ENCODE assay signal across 8 cellular contexts in the genomic region with DNA sequence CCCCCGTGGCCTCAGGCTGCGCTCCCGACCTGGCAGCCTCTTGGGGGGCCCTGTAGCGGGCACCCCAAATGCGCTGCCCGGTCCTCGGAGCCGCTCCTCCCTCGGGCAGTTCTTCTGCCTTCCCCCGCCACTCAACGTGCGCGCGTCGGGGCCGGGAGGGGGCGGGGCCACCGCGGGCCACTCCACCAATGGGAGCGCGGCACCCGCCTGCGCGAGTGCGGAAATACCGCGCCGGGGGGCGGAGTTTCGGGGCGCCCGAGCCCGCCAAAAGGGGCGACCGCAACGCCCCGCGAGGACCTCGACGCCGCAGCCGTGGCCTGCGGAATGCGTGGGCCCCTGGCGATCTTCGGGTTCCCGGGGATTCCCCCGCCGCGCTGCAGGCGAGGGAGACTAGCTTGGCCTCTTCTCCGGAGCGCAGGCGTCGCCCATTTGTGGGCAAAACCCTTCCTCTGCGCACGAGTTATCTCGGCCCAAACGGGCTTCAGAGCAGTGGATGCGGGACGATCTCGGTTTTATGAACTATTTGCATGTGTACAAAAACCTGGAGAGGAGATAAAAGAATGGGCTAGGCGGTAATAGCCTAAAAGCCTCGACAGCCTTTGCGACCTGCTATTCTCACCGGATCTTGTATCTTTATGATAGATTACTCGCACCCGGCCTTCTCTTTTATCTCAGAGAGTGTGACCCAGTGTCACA. TPM values are rescaled to one million over a fixed set of nuclear protein-coding genes. Genes with fewer than 3 reads are reported as not detected.
DNase-seq lines count a peak whose midpoint lies in the region; ATAC-seq and TF ChIP-seq lines count a peak whose summit lies in the region.

A gene with protein sequence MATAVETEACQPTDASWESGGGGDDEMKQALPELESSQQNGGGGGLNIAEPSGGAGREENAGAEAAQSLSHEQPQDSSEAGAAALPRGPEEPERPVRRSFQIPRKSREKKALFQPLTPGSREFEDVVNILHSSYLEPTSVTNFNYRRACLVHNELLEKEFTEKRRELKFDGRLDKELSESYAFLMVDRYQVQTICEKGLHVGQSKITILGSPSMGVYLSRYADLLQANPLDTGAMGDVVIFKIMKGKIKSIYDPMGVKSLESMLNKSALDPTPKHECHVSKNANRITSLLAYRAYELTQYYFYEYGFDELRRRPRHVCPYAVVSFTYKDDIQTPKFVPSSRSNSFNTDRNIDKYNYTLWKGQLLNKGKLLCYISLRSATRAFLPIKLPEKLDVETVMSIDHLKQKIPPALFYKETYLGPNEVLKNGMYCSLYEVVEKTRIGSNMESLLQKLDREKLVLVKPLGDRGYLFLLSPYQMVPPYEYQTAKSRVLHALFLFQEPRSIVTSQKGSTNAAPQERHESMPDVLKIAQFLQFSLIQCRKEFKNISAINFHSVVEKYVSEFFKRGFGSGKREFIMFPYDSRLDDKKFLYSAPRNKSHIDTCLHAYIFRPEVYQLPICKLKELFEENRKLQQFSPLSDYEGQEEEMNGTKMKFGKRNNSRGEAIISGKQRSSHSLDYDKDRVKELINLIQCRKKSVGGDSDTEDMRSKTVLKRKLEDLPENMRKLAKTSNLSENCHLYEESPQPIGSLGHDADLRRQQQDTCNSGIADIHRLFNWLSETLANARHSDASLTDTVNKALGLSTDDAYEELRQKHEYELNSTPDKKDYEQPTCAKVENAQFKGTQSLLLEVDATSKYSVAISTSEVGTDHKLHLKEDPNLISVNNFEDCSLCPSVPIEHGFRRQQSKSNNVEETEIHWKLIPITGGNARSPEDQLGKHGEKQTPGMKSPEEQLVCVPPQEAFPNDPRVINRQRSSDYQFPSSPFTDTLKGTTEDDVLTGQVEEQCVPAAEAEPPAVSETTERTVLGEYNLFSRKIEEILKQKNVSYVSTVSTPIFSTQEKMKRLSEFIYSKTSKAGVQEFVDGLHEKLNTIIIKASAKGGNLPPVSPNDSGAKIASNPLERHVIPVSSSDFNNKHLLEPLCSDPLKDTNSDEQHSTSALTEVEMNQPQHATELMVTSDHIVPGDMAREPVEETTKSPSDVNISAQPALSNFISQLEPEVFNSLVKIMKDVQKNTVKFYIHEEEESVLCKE (N-terminal part only) (minus strand): TSS at position 144 of the 696 bp plus-strand sequence. CDS start 259 bp downstream, outside the sequence.

- H3K27me3 ChIP-seq in BLaER1 treated with 17β-estradiol and CSF1 and Interleukin-3, amounts not matched to agents 10 nM and 100 nM, result no peaks in the 10 kb centered on the region
- H3K27me3 ChIP-seq in endodermal cell (ENCODE audit: control insufficient read depth, insufficient read depth, low read length, poor library complexity, severe bottlenecking), result no peaks in the 10 kb centered on the region

- H3K4me2 ChIP-seq in BLaER1 treated with 17β-estradiol and CSF1 and Interleukin-3, amounts not matched to agents 10 nM and 100 nM, result peak within 1 kb of the TSS; percentile 59 to 92 (median 83)

- ATAC-seq in GM19035 (IDR thresholded peaks at IDR 0.05; ENCODE audit: unreplicated experiment) (peak; percentile 79), HG03354 (IDR thresholded peaks at IDR 0.05; ENCODE audit: poor library complexity, severe bottlenecking, unreplicated experiment) (peak; percentile 80)

- peak within 1 kb of the TSS; percentile 98 for H3K27ac Mint-ChIP-seq in endodermal cell

- no peak for TF ChIP-seq CTCF in endodermal cell (conservative IDR thresholded peaks at IDR 0.05)

- H3K4me1 ChIP-seq in BLaER1 treated with 17β-estradiol and CSF1 and Interleukin-3, amounts not matched to agents 10 nM and 100 nM, result peaks cover 10 to 53% (median 20%) of the 10 kb centered on the region in 10 experiments; a peak in 19 of 20 replicates
- H3K4me1 ChIP-seq in endodermal cell (ENCODE audit: control insufficient read depth, insufficient read depth, low read length), result no peaks in the 10 kb centered on the region
- no peaks in the 10 kb centered on the region for H3K4me1 ChIP-seq in mesodermal cell (ENCODE audit: control insufficient read depth, insufficient read depth, low read length, poor library complexity, severe bottlenecking)

- H3K4me1 Mint-ChIP-seq in endodermal cell, result peaks cover 22% of the 10 kb centered on the region

- H3K4me3 ChIP-seq in BLaER1 treated with 17β-estradiol and CSF1 and Interleukin-3, amounts not matched to agents 10 nM and 100 nM, result peak within 1 kb of the TSS; percentile 71 to 90 (median 80)
- peak within 1 kb of the TSS; percentile 97 for H3K4me3 ChIP-seq in endodermal cell (ENCODE audit: low read length)
- H3K4me3 ChIP-seq in mesodermal cell (ENCODE audit: extremely low read depth, insufficient read depth, low read length, poor library complexity, severe bottlenecking), result peak within 1 kb of the TSS; percentile 84

- peaks cover 19 to 50% (median 37%) of the 10 kb centered on the region in 11 experiments; a peak in 21 of 22 replicates for H3K36me3 ChIP-seq in BLaER1 treated with 17β-estradiol and CSF1 and Interleukin-3, amounts not matched to agents 10 nM and 100 nM
- peaks cover 13% of the 10 kb centered on the region for H3K36me3 ChIP-seq in endodermal cell (ENCODE audit: control insufficient read depth, insufficient read depth, low read length)
- H3K36me3 ChIP-seq in mesodermal cell (ENCODE audit: control insufficient read depth, insufficient read depth, low read length), result peaks cover 19% of the 10 kb centered on the region

- H3K9me3 ChIP-seq in BLaER1 treated with 17β-estradiol and CSF1 and Interleukin-3, amounts not matched to agents 10 nM and 100 nM (replicated peaks in 1 of 11), result peaks cover 10 to 44% (median 35%) of the 10 kb centered on the region in 11 experiments
- peaks cover 9% of the 10 kb centered on the region for H3K9me3 ChIP-seq in endodermal cell (ENCODE audit: control insufficient read depth, low read length)
- peaks cover 11% of the 10 kb centered on the region for H3K9me3 ChIP-seq in mesodermal cell (ENCODE audit: control insufficient read depth, low read length)

- DNase-seq in NOMO-1 treated with DMSO at 0.1 percent for 48 hours (lab: John Stamatoyannopoulos, UW; ENCODE audit: unreplicated experiment), result peak; percentile 61
- DNase-seq in activated CD8-positive, alpha-beta memory T cell treated with anti-CD3 and anti-CD28 coated beads, Interleukin-2, amount 50 U/mL, for 24 hours (ENCODE audit: extremely low read depth), result peak; percentile 54
- peak; percentile 90 for DNase-seq in endodermal cell
- peak; percentile 81 for DNase-seq in stimulated activated CD8-positive, alpha-beta memory T cell treated with anti-CD3 and anti-CD28 coated beads, Interleukin-15, amount 100 ng/mL, for 24 hours (ENCODE audit: low read depth)

- H3K4me3 Mint-ChIP-seq in endodermal cell, result peak within 1 kb of the TSS; percentile 90

- peak within 1 kb of the TSS; percentile 98 to 100 (median 100) for H3K27ac ChIP-seq in BLaER1 treated with 17β-estradiol and CSF1 and Interleukin-3, amounts not matched to agents 10 nM and 100 nM
- H3K27ac ChIP-seq in endodermal cell (ENCODE audit: low read depth, low read length) (peak within 1 kb of the TSS; percentile 97), mesodermal cell (ENCODE audit: low read depth, low read length, severe bottlenecking) (peak within 1 kb of the TSS; percentile 99)

- peak within 1 kb of the TSS; percentile 96 to 100 (median 100) for H3K9ac ChIP-seq in BLaER1 treated with 17β-estradiol and CSF1 and Interleukin-3, amounts not matched to agents 10 nM and 100 nM
- H3K9ac ChIP-seq in endodermal cell (ENCODE audit: extremely low read depth, low read length, poor library complexity, severe bottlenecking), result peak within 1 kb of the TSS; percentile 95

- H3K36me3 Mint-ChIP-seq in endodermal cell (ENCODE audit: low read depth), result peaks cover 42% of the 10 kb centered on the region

- 29 to 87% methylated on average over 15 to 68 of the region's 68 CpGs for WGBS in endodermal cell (ENCODE audit: insufficient coverage in 1 of 2, insufficient read length in 1 of 2), 2 experiments
- WGBS in mesodermal cell (ENCODE audit: insufficient coverage in 2 of 2), 2 experiments, result 34 to 36% methylated on average over 54 to 60 of the region's 68 CpGs

- peaks cover 16% of the 10 kb centered on the region for H3K27me3 Mint-ChIP-seq in endodermal cell (ENCODE audit: insufficient read depth)

- peaks cover 0 to 12% (median 0%) of the 10 kb centered on the region in 11 experiments; a peak in 5 of 22 replicates for H4K20me1 ChIP-seq in BLaER1 treated with 17β-estradiol and CSF1 and Interleukin-3, amounts not matched to agents 10 nM and 100 nM

- peaks cover 13% of the 10 kb centered on the region for H3K9me3 Mint-ChIP-seq in endodermal cell

RNA-seq across cellular contexts. Expression of the gene that starts here (rescaled TPM):
- 10 to 100 TPM; 62.5 to 94.2 TPM for total RNA-seq in endodermal cell
- 65.3 TPM for polyA plus RNA-seq in endodermal cell (2013, experiment 1 of 2)
- 75.6 TPM for polyA plus RNA-seq in endodermal cell (2013, experiment 2 of 2)
- 52.0 TPM for polyA plus RNA-seq in mesodermal cell (2013, experiment 1 of 2)
- polyA plus RNA-seq in mesodermal cell (2013, experiment 2 of 2), result 46.8 TPM

Comparison
In these comparisons a context has a peak if more than half of its experiments do, and no peak if none do; other contexts are left out.
1. Peak in every context shown above with its lines: DNase-seq, ATAC-seq, H3K4me3 ChIP-seq and H3K27ac ChIP-seq.